Comparison of ENCODE assay signal across 20 cellular contexts in genomic region chr19:47991191-47991808, GRCh38. TPM values are rescaled to one million over a fixed set of nuclear protein-coding genes. Genes with fewer than 3 reads are reported as not detected.
A peak's percentile ranks its signal among the peaks of the same experiment; 100 is the strongest.
DNase-seq lines count a peak whose midpoint lies in the region; ATAC-seq, FAIRE-seq and TF ChIP-seq lines count a peak whose summit lies in the region.
"Had no signal": no experiment of that assay in that cellular context is flagged by ENCODE, and none has a peak within 500 bp of the region (broad histone marks: within the 10 kb centered on the region; RNA-seq: fewer than 3 reads in every experiment).

No MANE protein-coding gene starts in this region.

- in situ Hi-C loops in HepG2 (cut with HindIII; ENCODE audit: extremely low pct_ligation_motif_present, low pct_unique_long_range_greater_than_20kb) (no loop called here), K562 (cut with MboI) (no loop called here)

- no peak overlapping the region for H3K4me2 ChIP-seq in HepG2 (ENCODE audit: low read depth, low read length)
- no peak overlapping the region for H3K4me2 ChIP-seq in K562 (ENCODE audit: insufficient read depth, low read length)
- H3K4me2 ChIP-seq: A549 had no signal

- WGBS in HepG2 (ENCODE audit: low lambda C conversion rate): 4% methylated on average over 6 of the region's 10 CpGs
- 37% methylated on average over 8 of the region's 10 CpGs for WGBS in right lobe of liver (ENCODE audit: insufficient coverage, low coverage, low lambda C conversion rate, missing lambda C conversion rate)
- WGBS in K562 (ENCODE audit: insufficient coverage, low coverage, missing lambda C conversion rate): 0% methylated on average over 10 of the region's 10 CpGs
- WGBS in sigmoid colon, 2 donors: 36 to 45% methylated on average over 10 of the region's 10 CpGs

- no peak for TF ChIP-seq RAD21 in HepG2 (CRISPR knock-in tag; IDR thresholded peaks at IDR 0.05)
- no peak for TF ChIP-seq RAD21 in K562 (CRISPR knock-in tag; conservative IDR thresholded peaks at IDR 0.05 in 1 of 2, IDR thresholded peaks at IDR 0.05 in 1 of 2)

- intact Hi-C loops in HepG2 (cut with micrococcal nuclease; ENCODE audit: unreplicated experiment): no loop called here
- intact Hi-C loops in right lobe of liver (cut with DNase I): no loop called here
- intact Hi-C loops in K562 (cut with micrococcal nuclease): no loop called here
- intact Hi-C loops in sigmoid colon (cut with DNase I): no loop called here

- TF ChIP-seq CTCF in HepG2 (CRISPR knock-in tag; IDR thresholded peaks at IDR 0.05) (no peak), right lobe of liver (IDR thresholded peaks at IDR 0.05) (no peak), K562 (IDR thresholded peaks at IDR 0.05 in 2 of 3, conservative IDR thresholded peaks at IDR 0.05 in 1 of 3; ENCODE audit: insufficient read depth in 2 of 3, low read depth in 1 of 3, low read length in 3 of 3) (no peak), sigmoid colon (IDR thresholded peaks at IDR 0.05) (no peak)

- no peaks in the 10 kb centered on the region for H3K9me1 ChIP-seq in K562 (ENCODE audit: control insufficient read depth, insufficient read depth, low read length)

- H3K36me3 ChIP-seq in HepG2 (replicated peaks in 1 of 2; ENCODE audit: control insufficient read depth in 1 of 2, insufficient read depth in 2 of 2, low read length in 2 of 2) (no peaks in the 10 kb centered on the region), right lobe of liver (no peaks in the 10 kb centered on the region), MG63 (no peaks in the 10 kb centered on the region), K562 (ENCODE audit: control insufficient read depth, insufficient read depth, low read length) (no peaks in the 10 kb centered on the region), sigmoid colon (no peaks in the 10 kb centered on the region)

- H4K20me1 ChIP-seq in HepG2 (ENCODE audit: insufficient read depth, low read length): no peaks in the 10 kb centered on the region
- H4K20me1 ChIP-seq in K562 (replicated peaks; ENCODE audit: control insufficient read depth, insufficient read depth, low read length): no peaks in the 10 kb centered on the region

- no peak for TF ChIP-seq EP300 in HepG2 (IDR thresholded peaks at IDR 0.05; ENCODE audit: low read depth in 2 of 2, low read length in 2 of 2)
- TF ChIP-seq EP300 in HepG2 (CRISPR knock-in tag; IDR thresholded peaks at IDR 0.05; ENCODE audit: borderline replicate concordance): no peak
- no peak for TF ChIP-seq EP300 in K562 (IDR thresholded peaks at IDR 0.05; ENCODE audit: low read length)
- TF ChIP-seq EP300 in sigmoid colon (IDR thresholded peaks at IDR 0.05): no peak

- no peak overlapping the region for H3K9ac ChIP-seq in HepG2 (ENCODE audit: insufficient read depth, low read depth, low read length)
- H3K9ac ChIP-seq in K562 (ENCODE audit: insufficient read depth in 1 of 2, low read depth in 2 of 2, low read length in 2 of 2): no peak overlapping the region
- H3K9ac ChIP-seq: GM23248 had no signal

- no peaks in the 10 kb centered on the region for H3K79me2 ChIP-seq in HepG2 (ENCODE audit: insufficient read depth, low read length)
- no peaks in the 10 kb centered on the region for H3K79me2 ChIP-seq in K562 (ENCODE audit: control insufficient read depth, insufficient read depth, low read length)

- H3K27ac ChIP-seq in HepG2 (ENCODE audit: extremely low read length, insufficient read depth, low read length): no peak overlapping the region
- H3K27ac ChIP-seq in right lobe of liver: no peak overlapping the region
- H3K27ac ChIP-seq in K562 (ENCODE audit: extremely low read depth, low read depth, low read length): no peak overlapping the region
- no peak overlapping the region for H3K27ac ChIP-seq in sigmoid colon
- H3K27ac ChIP-seq: 22Rv1, A549, C4-2B, GM23248 had no signal

- no TSS peak for BruUV-seq in HepG2 (replicated peaks; lab: Mats Ljungman, UMichigan)
- no TSS peak for BruUV-seq in K562 (replicated peaks; lab: Mats Ljungman, UMichigan)

- H3K9me3 ChIP-seq in HepG2 (ENCODE audit: low read length) (no peaks in the 10 kb centered on the region), right lobe of liver (no peaks in the 10 kb centered on the region), MG63 (no peaks in the 10 kb centered on the region), K562 (replicated peaks; ENCODE audit: control insufficient read depth, insufficient read depth, low read depth, low read length) (no peaks in the 10 kb centered on the region), sigmoid colon (no peaks in the 10 kb centered on the region)
- H3K9me3 ChIP-seq: A549 had no signal

- H3K4me1 ChIP-seq in HepG2 (ENCODE audit: insufficient read depth, low read length) (no peaks in the 10 kb centered on the region), right lobe of liver (no peaks in the 10 kb centered on the region), K562 (replicated peaks in 1 of 2; ENCODE audit: control insufficient read depth in 2 of 2, insufficient read depth in 2 of 2, low read length in 2 of 2) (no peaks in the 10 kb centered on the region), sigmoid colon (no peaks in the 10 kb centered on the region)
- H3K4me1 ChIP-seq: A549 had no signal

- H3K27me3 ChIP-seq in HepG2 (ENCODE audit: control insufficient read depth in 1 of 2, insufficient read depth in 2 of 2, low read length in 2 of 2) (peaks cover 1 to 13% of the 10 kb centered on the region in 2 experiments; a peak in 3 of 5 replicates), right lobe of liver (no peaks in the 10 kb centered on the region), MG63 (no peaks in the 10 kb centered on the region; the same call in 1 of the 2 replicates), K562 (ENCODE audit: control insufficient read depth in 2 of 2, insufficient read depth in 2 of 2, low read length in 2 of 2) (peaks cover 16 to 33% of the 10 kb centered on the region in 2 experiments; a peak in 4 of 5 replicates), sigmoid colon (peaks cover 0 to 34% (median 0%) of the 10 kb centered on the region in 3 donors)

- H3K4me3 ChIP-seq in HepG2 (replicated peaks in 1 of 3; ENCODE audit: insufficient read depth in 1 of 3, low read depth in 2 of 3, low read length in 3 of 3) (no peak overlapping the region), right lobe of liver (no peak overlapping the region), MG63 (peak overlapping the region; percentile 15), K562 (no peak overlapping the region), sigmoid colon (no peak overlapping the region)
- H3K4me3 ChIP-seq: A549, GM23248 had no signal

- POLR2A ChIA-PET in HepG2 (lab: Yijun Ruan, JAX) (no interaction called here), K562 (lab: Yijun Ruan, JAX) (no interaction called here)

- ATAC-seq in HepG2 (no peak), right lobe of liver (no peak), K562 (no peak)
- ATAC-seq: A549 had no signal

- FAIRE-seq in HepG2 (lab: Jason Lieb, UNC): no peak
- no peak for FAIRE-seq in K562 (lab: Jason Lieb, UNC)
- FAIRE-seq: A549 had no signal

- no peak for TF ChIP-seq POLR2A in HepG2 (IDR thresholded peaks at IDR 0.05; ENCODE audit: insufficient read depth in 1 of 2, low read depth in 2 of 2, low read length in 2 of 2)
- no peak for TF ChIP-seq POLR2A in right lobe of liver (IDR thresholded peaks at IDR 0.05)
- TF ChIP-seq POLR2A in K562 (conservative IDR thresholded peaks at IDR 0.05): no peak
- no peak for TF ChIP-seq POLR2A in sigmoid colon (IDR thresholded peaks at IDR 0.05)

- CTCF ChIA-PET in HepG2 (lab: Yijun Ruan, JAX; ENCODE audit: low intra/inter-chr PET ratio, low total read pairs): no interaction called here
- CTCF ChIA-PET in K562 (lab: Yijun Ruan, JAX; ENCODE audit: low intra/inter-chr PET ratio): no interaction called here

- DNase-seq in HepG2 (ENCODE audit: low spot score) (no peak), right lobe of liver (no peak), MG63 (peak; percentile 20), K562 (ENCODE audit: extremely low read depth in 1 of 4, low spot score in 3 of 4) (no peak), left kidney (ENCODE audit: low read depth, low spot score) (peak; percentile 55), Kasumi-1 (lab: John Stamatoyannopoulos, UW) (no peak), sigmoid colon (no peak), NAMALWA (ENCODE audit: low spot score) (no peak)
- DNase-seq: AML-193; CD4-positive, alpha-beta T cell; DMS153; DMS79; GF-D8; GM23248; H7 had no signal

- H2AFZ ChIP-seq in HepG2 (ENCODE audit: low read length): no peak overlapping the region
- no peak overlapping the region for H2AFZ ChIP-seq in K562 (ENCODE audit: low read depth, low read length)
- H2AFZ ChIP-seq: GM23248 had no signal

RNA-seq across cellular contexts. Expression of gene BSPH1, which starts 0.7 kb away (rescaled TPM):
- total RNA-seq in HepG2 (2016; rRNA removed; fragmentation: Illumina TruSeq; extraction: Trizol): not detected in 2 replicates
- total RNA-seq in HepG2 (2016; cell fraction: cytosol; rRNA removed; fragmentation: Illumina TruSeq; extraction: Trizol; ENCODE audit: low read depth): not detected in 2 replicates
- total RNA-seq in HepG2 (2016; cell fraction: insoluble cytoplasmic fraction; rRNA removed; fragmentation: Illumina TruSeq; extraction: Trizol): not detected in 2 replicates
- total RNA-seq in HepG2 (2016; cell fraction: membrane; rRNA removed; fragmentation: Illumina TruSeq; extraction: Trizol): not detected in 2 replicates
- total RNA-seq in HepG2 (2016; cell fraction: nucleus; rRNA removed; fragmentation: Illumina TruSeq; extraction: Trizol): not detected in 2 replicates
- polyA plus RNA-seq in HepG2 (2011; rRNA removed): not detected in 2 replicates
- polyA plus RNA-seq in HepG2 (2011; cell fraction: cytosol; rRNA removed): not detected in 2 replicates
- not detected in 2 replicates for polyA plus RNA-seq in HepG2 (2011; cell fraction: nucleus; rRNA removed)
- not detected in 2 replicates for polyA plus RNA-seq in HepG2 (2012)
- polyA plus RNA-seq in HepG2 (2016; cell fraction: cytosol; fragmentation: Illumina TruSeq; extraction: Trizol; ENCODE audit: low read depth): not detected in 2 replicates
- not detected in 2 replicates for polyA plus RNA-seq in HepG2 (2016; cell fraction: insoluble cytoplasmic fraction; fragmentation: Illumina TruSeq; extraction: Trizol; ENCODE audit: low read depth)
- not detected in 2 replicates for polyA plus RNA-seq in HepG2 (2016; cell fraction: membrane; fragmentation: Illumina TruSeq; extraction: Trizol; ENCODE audit: low read depth)
- polyA plus RNA-seq in HepG2 (2016; cell fraction: nucleus; fragmentation: Illumina TruSeq; extraction: Trizol; ENCODE audit: insufficient read depth, low read depth): not detected in 2 replicates
- not detected in 2 replicates for polyA minus RNA-seq in HepG2 (2011; rRNA and poly(A)+ RNA removed; ENCODE audit: low replicate concordance)
- not detected in 2 replicates for polyA minus RNA-seq in HepG2 (2011; cell fraction: cytosol; rRNA and poly(A)+ RNA removed)
- not detected in 2 replicates for polyA minus RNA-seq in HepG2 (2011; cell fraction: nucleus; rRNA and poly(A)+ RNA removed)
- not detected for total RNA-seq in right lobe of liver
- total RNA-seq in MG63 (2014; rRNA removed; shearing (Covaris generic); ENCODE audit: low replicate concordance): not detected in 2 replicates
- total RNA-seq in K562 (2011; cell fraction: chromatin; rRNA removed; ENCODE audit: low replicate concordance): not detected in 2 replicates
- total RNA-seq in K562 (2011; cell fraction: nucleolus; rRNA removed): not detected in 2 replicates
- not detected in 2 replicates for total RNA-seq in K562 (2011; cell fraction: nucleoplasm; rRNA removed)
- total RNA-seq in K562 (2014; rRNA removed): not detected in 2 replicates
- total RNA-seq in K562 (2014; rRNA removed; fragmentation: Illumina TruSeq; extraction: Trizol): not detected in 2 replicates
- total RNA-seq in K562 (2015; rRNA removed; fragmentation: Illumina TruSeq; extraction: Trizol): not detected in 2 replicates
- not detected in 2 replicates for total RNA-seq in K562 (2021)
- not detected in 2 replicates for polyA plus RNA-seq in K562 (2011; rRNA removed)
- not detected in 2 replicates for polyA plus RNA-seq in K562 (2011; cell fraction: cytosol; rRNA removed)
- polyA plus RNA-seq in K562 (2011; cell fraction: nucleus; rRNA removed): not detected in 2 replicates
- polyA plus RNA-seq in K562 (2012): not detected in 2 replicates
- not detected in 2 replicates for polyA plus RNA-seq in K562 (2014; fragmentation: Illumina TruSeq; extraction: Trizol)
- not detected for polyA plus RNA-seq in K562 (2014; fragmentation: Nextera tagmentation; extraction: Ambion mirVana)
- not detected in 2 replicates for polyA plus RNA-seq in K562 (2014; rRNA removed)
- not detected in 2 replicates for polyA minus RNA-seq in K562 (2011; rRNA and poly(A)+ RNA removed)
- not detected in 2 replicates for polyA minus RNA-seq in K562 (2011; cell fraction: cytosol; rRNA and poly(A)+ RNA removed)
- polyA minus RNA-seq in K562 (2011; cell fraction: nucleus; rRNA and poly(A)+ RNA removed): not detected in 2 replicates
- not detected for total RNA-seq in sigmoid colon
- not detected for polyA plus RNA-seq in sigmoid colon
- total RNA-seq: CD4-positive, alpha-beta T cell; GM23248; H7; HT-29 had no signal
- polyA plus RNA-seq: A549, BJ, GM23248 had no signal

RNA-seq across cellular contexts. Expression of gene ELSPBP1, which starts 3.1 kb away (rescaled TPM):
- total RNA-seq in HepG2 (2016; rRNA removed; fragmentation: Illumina TruSeq; extraction: Trizol) (not detected in 2 replicates), right lobe of liver (not detected), K562 (2014; rRNA removed) (not detected in 2 replicates), K562 (2014; rRNA removed; fragmentation: Illumina TruSeq; extraction: Trizol) (not detected in 2 replicates), K562 (2015; rRNA removed; fragmentation: Illumina TruSeq; extraction: Trizol) (not detected in 2 replicates), K562 (2021) (not detected in 2 replicates), sigmoid colon (not detected)
- total RNA-seq in HepG2 (2016; cell fraction: cytosol; rRNA removed; fragmentation: Illumina TruSeq; extraction: Trizol; ENCODE audit: low read depth): not detected in 2 replicates
- not detected in 2 replicates for total RNA-seq in HepG2 (2016; cell fraction: insoluble cytoplasmic fraction; rRNA removed; fragmentation: Illumina TruSeq; extraction: Trizol)
- not detected in 2 replicates for total RNA-seq in HepG2 (2016; cell fraction: membrane; rRNA removed; fragmentation: Illumina TruSeq; extraction: Trizol)
- total RNA-seq in HepG2 (2016; cell fraction: nucleus; rRNA removed; fragmentation: Illumina TruSeq; extraction: Trizol): not detected in 2 replicates
- polyA plus RNA-seq in HepG2 (2011; rRNA removed) (not detected in 2 replicates), K562 (2011; rRNA removed) (not detected in 2 replicates), K562 (2014; fragmentation: Illumina TruSeq; extraction: Trizol) (not detected in 2 replicates), K562 (2014; fragmentation: Nextera tagmentation; extraction: Ambion mirVana) (not detected), K562 (2014; rRNA removed) (not detected in 2 replicates), sigmoid colon (not detected)
- not detected in 2 replicates for polyA plus RNA-seq in HepG2 (2011; cell fraction: cytosol; rRNA removed)
- not detected in 2 replicates for polyA plus RNA-seq in HepG2 (2011; cell fraction: nucleus; rRNA removed)
- polyA plus RNA-seq in HepG2 (2012): not detected in 2 replicates
- polyA plus RNA-seq in HepG2 (2016; cell fraction: cytosol; fragmentation: Illumina TruSeq; extraction: Trizol; ENCODE audit: low read depth): not detected in 2 replicates
- not detected in 2 replicates for polyA plus RNA-seq in HepG2 (2016; cell fraction: insoluble cytoplasmic fraction; fragmentation: Illumina TruSeq; extraction: Trizol; ENCODE audit: low read depth)
- polyA plus RNA-seq in HepG2 (2016; cell fraction: membrane; fragmentation: Illumina TruSeq; extraction: Trizol; ENCODE audit: low read depth): not detected in 2 replicates
- polyA plus RNA-seq in HepG2 (2016; cell fraction: nucleus; fragmentation: Illumina TruSeq; extraction: Trizol; ENCODE audit: insufficient read depth, low read depth): not detected in 2 replicates
- not detected in 2 replicates for polyA minus RNA-seq in HepG2 (2011; rRNA and poly(A)+ RNA removed; ENCODE audit: low replicate concordance)
- polyA minus RNA-seq in HepG2 (2011; cell fraction: cytosol; rRNA and poly(A)+ RNA removed): not detected in 2 replicates
- polyA minus RNA-seq in HepG2 (2011; cell fraction: nucleus; rRNA and poly(A)+ RNA removed): not detected in 2 replicates
- not detected in 2 replicates for total RNA-seq in MG63 (2014; rRNA removed; shearing (Covaris generic); ENCODE audit: low replicate concordance)
- not detected in 2 replicates for total RNA-seq in K562 (2011; cell fraction: chromatin; rRNA removed; ENCODE audit: low replicate concordance)
- total RNA-seq in K562 (2011; cell fraction: nucleolus; rRNA removed): not detected in 2 replicates
- total RNA-seq in K562 (2011; cell fraction: nucleoplasm; rRNA removed): not detected in 2 replicates
- polyA plus RNA-seq in K562 (2011; cell fraction: cytosol; rRNA removed): not detected in 2 replicates
- not detected in 2 replicates for polyA plus RNA-seq in K562 (2011; cell fraction: nucleus; rRNA removed)
- 0.21 TPM in 1 of 2 replicates, not detected in the other for polyA plus RNA-seq in K562 (2012)
- polyA minus RNA-seq in K562 (2011; rRNA and poly(A)+ RNA removed): not detected in 2 replicates
- polyA minus RNA-seq in K562 (2011; cell fraction: cytosol; rRNA and poly(A)+ RNA removed): not detected in 2 replicates
- polyA minus RNA-seq in K562 (2011; cell fraction: nucleus; rRNA and poly(A)+ RNA removed): not detected in 2 replicates
- total RNA-seq: CD4-positive, alpha-beta T cell; GM23248; H7; HT-29 had no signal
- polyA plus RNA-seq: A549, BJ, GM23248 had no signal

RNA-seq across cellular contexts. Expression of gene CABP5, which starts 52.6 kb away (rescaled TPM):
- total RNA-seq in HepG2 (2016; rRNA removed; fragmentation: Illumina TruSeq; extraction: Trizol) (not detected in 2 replicates), right lobe of liver (not detected), K562 (2014; rRNA removed) (not detected in 2 replicates), K562 (2014; rRNA removed; fragmentation: Illumina TruSeq; extraction: Trizol) (not detected in 2 replicates), K562 (2015; rRNA removed; fragmentation: Illumina TruSeq; extraction: Trizol) (not detected in 2 replicates), K562 (2021) (not detected in 2 replicates), sigmoid colon (not detected)
- not detected in 2 replicates for total RNA-seq in HepG2 (2016; cell fraction: cytosol; rRNA removed; fragmentation: Illumina TruSeq; extraction: Trizol; ENCODE audit: low read depth)
- total RNA-seq in HepG2 (2016; cell fraction: insoluble cytoplasmic fraction; rRNA removed; fragmentation: Illumina TruSeq; extraction: Trizol): not detected in 2 replicates
- not detected in 2 replicates for total RNA-seq in HepG2 (2016; cell fraction: membrane; rRNA removed; fragmentation: Illumina TruSeq; extraction: Trizol)
- not detected in 2 replicates for total RNA-seq in HepG2 (2016; cell fraction: nucleus; rRNA removed; fragmentation: Illumina TruSeq; extraction: Trizol)
- polyA plus RNA-seq in HepG2 (2011; rRNA removed) (not detected in 2 replicates), K562 (2011; rRNA removed) (not detected in 2 replicates), K562 (2014; fragmentation: Illumina TruSeq; extraction: Trizol) (not detected in 2 replicates), K562 (2014; fragmentation: Nextera tagmentation; extraction: Ambion mirVana) (not detected), K562 (2014; rRNA removed) (not detected in 2 replicates), sigmoid colon (10 to 100 TPM in 1 of 3 donors, not detected in 2; 22.8 TPM)
- polyA plus RNA-seq in HepG2 (2011; cell fraction: cytosol; rRNA removed): not detected in 2 replicates
- polyA plus RNA-seq in HepG2 (2011; cell fraction: nucleus; rRNA removed): not detected in 2 replicates
- polyA plus RNA-seq in HepG2 (2012): not detected in 2 replicates
- polyA plus RNA-seq in HepG2 (2016; cell fraction: cytosol; fragmentation: Illumina TruSeq; extraction: Trizol; ENCODE audit: low read depth): not detected in 2 replicates
- not detected in 2 replicates for polyA plus RNA-seq in HepG2 (2016; cell fraction: insoluble cytoplasmic fraction; fragmentation: Illumina TruSeq; extraction: Trizol; ENCODE audit: low read depth)
- not detected in 2 replicates for polyA plus RNA-seq in HepG2 (2016; cell fraction: membrane; fragmentation: Illumina TruSeq; extraction: Trizol; ENCODE audit: low read depth)
- polyA plus RNA-seq in HepG2 (2016; cell fraction: nucleus; fragmentation: Illumina TruSeq; extraction: Trizol; ENCODE audit: insufficient read depth, low read depth): not detected in 2 replicates
- polyA minus RNA-seq in HepG2 (2011; rRNA and poly(A)+ RNA removed; ENCODE audit: low replicate concordance): not detected in 2 replicates
- polyA minus RNA-seq in HepG2 (2011; cell fraction: cytosol; rRNA and poly(A)+ RNA removed): not detected in 2 replicates
- not detected in 2 replicates for polyA minus RNA-seq in HepG2 (2011; cell fraction: nucleus; rRNA and poly(A)+ RNA removed)
- not detected in 2 replicates for total RNA-seq in MG63 (2014; rRNA removed; shearing (Covaris generic); ENCODE audit: low replicate concordance)
- total RNA-seq in K562 (2011; cell fraction: chromatin; rRNA removed; ENCODE audit: low replicate concordance): not detected in 2 replicates
- not detected in 2 replicates for total RNA-seq in K562 (2011; cell fraction: nucleolus; rRNA removed)
- total RNA-seq in K562 (2011; cell fraction: nucleoplasm; rRNA removed): not detected in 2 replicates
- polyA plus RNA-seq in K562 (2011; cell fraction: cytosol; rRNA removed): not detected in 2 replicates
- not detected in 2 replicates for polyA plus RNA-seq in K562 (2011; cell fraction: nucleus; rRNA removed)
- polyA plus RNA-seq in K562 (2012): not detected in 2 replicates
- not detected in 2 replicates for polyA minus RNA-seq in K562 (2011; rRNA and poly(A)+ RNA removed)
- not detected in 2 replicates for polyA minus RNA-seq in K562 (2011; cell fraction: cytosol; rRNA and poly(A)+ RNA removed)
- not detected in 2 replicates for polyA minus RNA-seq in K562 (2011; cell fraction: nucleus; rRNA and poly(A)+ RNA removed)
- total RNA-seq: CD4-positive, alpha-beta T cell; GM23248; H7; HT-29 had no signal
- polyA plus RNA-seq: A549, BJ, GM23248 had no signal

Comparison
In these comparisons a context has a peak if more than half of its experiments do, and no peak if none do; other contexts are left out.
1. DNase-seq: peak in MG63 (single experiment) and left kidney (single experiment); none in HepG2 (single experiment), right lobe of liver (0 of 3), K562 (0 of 4), Kasumi-1 (0 of 2), sigmoid colon (single experiment) and NAMALWA (single experiment).
2. Of the 241 proteins assayed by ChIP-seq in both HepG2 and K562: peak only in HepG2: none; only in K562: ZNF263 and ZNF512; in both: PCBP2; in neither: 238.